9 cellular contexts compared by ENCODE assay signal in genomic region chr2:232365621-232366321, GRCh38. TPM values are rescaled to one million over a fixed set of nuclear protein-coding genes. Genes with fewer than 3 reads are reported as not detected.
DNase-seq lines count a peak whose midpoint lies in the region; ATAC-seq and FAIRE-seq lines count a peak whose summit lies in the region.
"Had no signal": no experiment of that assay in that cellular context is flagged by ENCODE, and none has a peak within 500 bp of the region (broad histone marks: within the 10 kb centered on the region; RNA-seq: fewer than 3 reads in every experiment).

No MANE protein-coding gene starts in this region.

- no peak overlapping the region for H3K27ac ChIP-seq in CD4-positive, alpha-beta memory T cell (ENCODE audit: low read depth, low read length)

- H3K36me3 Mint-ChIP-seq in activated T-helper 17 cell treated with anti-CD3 and anti-CD28 coated beads, Interleukin-2, amount 50 U/mL, for 72 hours (ENCODE audit: low read depth) = no peaks in the 10 kb centered on the region
- no peaks in the 10 kb centered on the region for H3K36me3 Mint-ChIP-seq in CD4-positive, alpha-beta memory T cell

- H3K4me1 Mint-ChIP-seq in activated T-helper 17 cell treated with anti-CD3 and anti-CD28 coated beads, Interleukin-2, amount 50 U/mL, for 72 hours = peaks cover 5% of the 10 kb centered on the region
- H3K4me1 Mint-ChIP-seq in CD4-positive, alpha-beta memory T cell = peaks cover 9 to 29% (median 12%) of the 10 kb centered on the region in 4 donors

- H3K9me3 Mint-ChIP-seq in activated T-helper 17 cell treated with anti-CD3 and anti-CD28 coated beads, Interleukin-2, amount 50 U/mL, for 72 hours = no peaks in the 10 kb centered on the region
- peaks cover 0 to 5% (median 0%) of the 10 kb centered on the region in 8 donors for H3K9me3 Mint-ChIP-seq in CD4-positive, alpha-beta memory T cell
- H3K9me3 Mint-ChIP-seq: T-helper 1 cell treated with Interleukin-12 subunit alpha and Interleukin-12 subunit beta and Interleukin-4 antibody, amounts not matched to agents 30 μg/mL and 1 μg/mL, for 36 hours had no signal

- no peaks in the 10 kb centered on the region for H3K36me3 ChIP-seq in CD4-positive, alpha-beta memory T cell (ENCODE audit: insufficient read depth, low read length)

- peak; percentile 92 for FAIRE-seq in HTR-8/SVneo (lab: Jason Lieb, UNC)

- DNase-seq in Daoy (ENCODE audit: low read depth) (peak; percentile 60), HTR-8/SVneo (ENCODE audit: insufficient read length, low spot score) (peak; percentile 53), left colon (peak; percentile 21 to 45), middle frontal gyrus (ENCODE audit: extremely low spot score, low spot score) (no peak), NK-92 (lab: John Stamatoyannopoulos, UW; ENCODE audit: unreplicated experiment) (no peak)
- DNase-seq in stimulated activated CD4-positive, alpha-beta T cell treated with anti-CD3 and anti-CD28 coated beads, Interleukin-15, amount 100 ng/mL, for 24 hours = no peak
- DNase-seq in CD4-positive, alpha-beta memory T cell = no peak

- H3K4me3 ChIP-seq in CD4-positive, alpha-beta memory T cell (ENCODE audit: low read length in 2 of 2) = no peak overlapping the region

- H3K27me3 Mint-ChIP-seq in activated T-helper 17 cell treated with anti-CD3 and anti-CD28 coated beads, Interleukin-2, amount 50 U/mL, for 72 hours = no peaks in the 10 kb centered on the region
- H3K27me3 Mint-ChIP-seq in CD4-positive, alpha-beta memory T cell = no peaks in the 10 kb centered on the region

- POLR2A ChIA-PET in CD4-positive, alpha-beta memory T cell (lab: Charles Lee; ENCODE audit: partially characterized antibody) = no interaction called here

- H3K27me3 ChIP-seq in CD4-positive, alpha-beta memory T cell (ENCODE audit: insufficient read depth, low read length) = no peaks in the 10 kb centered on the region

- H3K4me3 Mint-ChIP-seq in activated T-helper 17 cell treated with anti-CD3 and anti-CD28 coated beads, Interleukin-2, amount 50 U/mL, for 72 hours = no peak overlapping the region
- H3K4me3 Mint-ChIP-seq in CD4-positive, alpha-beta memory T cell = peak overlapping the region in 1 of 8 donors; percentile 29
- H3K4me3 Mint-ChIP-seq: T-helper 1 cell treated with Interleukin-12 subunit alpha and Interleukin-12 subunit beta and Interleukin-4 antibody, amounts not matched to agents 30 μg/mL and 1 μg/mL, for 36 hours had no signal

- H3K9me3 ChIP-seq in CD4-positive, alpha-beta memory T cell (ENCODE audit: control insufficient read depth in 1 of 2, low read length in 2 of 2) = no peaks in the 10 kb centered on the region

- intact Hi-C loops in left colon (cut with DNase I, micrococcal nuclease) = no loop called here
- intact Hi-C loops in CD4-positive, alpha-beta memory T cell (cut with micrococcal nuclease) = no loop called here

- ATAC-seq in activated T-helper 17 cell treated with anti-CD3 and anti-CD28 coated beads, Interleukin-2, amount 50 U/mL, for 72 hours (replicated peaks) = peak; percentile 48
- ATAC-seq in left colon = peak; percentile 95

- H3K27ac Mint-ChIP-seq in activated T-helper 17 cell treated with anti-CD3 and anti-CD28 coated beads, Interleukin-2, amount 50 U/mL, for 72 hours = no peak overlapping the region
- H3K27ac Mint-ChIP-seq in CD4-positive, alpha-beta memory T cell = no peak overlapping the region

- CTCF ChIA-PET in CD4-positive, alpha-beta memory T cell (lab: Charles Lee; ENCODE audit: partially characterized antibody) = no interaction called here

- peaks cover 20% of the 10 kb centered on the region for H3K4me1 ChIP-seq in CD4-positive, alpha-beta memory T cell (ENCODE audit: insufficient read depth, low read length)

RNA-seq across cellular contexts. Expression of gene ALPP, which starts 12.8 kb away (rescaled TPM):
- total RNA-seq in Daoy (2014; rRNA removed; shearing (Covaris generic)) = 0.03 TPM in 1 of 2 replicates, not detected in the other
- under 1 TPM in 1 of 2 donors, not detected in 1; 0.19 TPM for total RNA-seq in activated T-helper 17 cell treated with anti-CD3 and anti-CD28 coated beads, Interleukin-2, amount 50 U/mL, for 72 hours
- total RNA-seq in left colon = under 1 TPM in 1 of 2 donors, not detected in 1; 0.15 TPM
- not detected for total RNA-seq in CD4-positive, alpha-beta memory T cell
- not detected for polyA plus RNA-seq in CD4-positive, alpha-beta memory T cell

RNA-seq across cellular contexts. Expression of gene ALPG, which starts 40.9 kb away (rescaled TPM):
- not detected in 2 replicates for total RNA-seq in Daoy (2014; rRNA removed; shearing (Covaris generic))
- not detected for total RNA-seq in activated T-helper 17 cell treated with anti-CD3 and anti-CD28 coated beads, Interleukin-2, amount 50 U/mL, for 72 hours
- 1 to 10 TPM in 1 of 2 donors, under 1 TPM in 1; 0.56 to 1.8 TPM for total RNA-seq in left colon
- not detected for total RNA-seq in CD4-positive, alpha-beta memory T cell
- not detected for polyA plus RNA-seq in CD4-positive, alpha-beta memory T cell

Comparison
In these comparisons a context has a peak if more than half of its experiments do, and no peak if none do; other contexts are left out.
1. DNase-seq: peak in Daoy (single experiment), HTR-8/SVneo (single experiment) and left colon (2 of 2); none in stimulated activated CD4-positive, alpha-beta T cell treated with anti-CD3 and anti-CD28 coated beads, Interleukin-15, amount 100 ng/mL, for 24 hours (single experiment), CD4-positive, alpha-beta memory T cell (0 of 5), middle frontal gyrus (single experiment) and NK-92 (single experiment).